ENCODE assay signal across 17 cellular contexts in the genomic region with DNA sequence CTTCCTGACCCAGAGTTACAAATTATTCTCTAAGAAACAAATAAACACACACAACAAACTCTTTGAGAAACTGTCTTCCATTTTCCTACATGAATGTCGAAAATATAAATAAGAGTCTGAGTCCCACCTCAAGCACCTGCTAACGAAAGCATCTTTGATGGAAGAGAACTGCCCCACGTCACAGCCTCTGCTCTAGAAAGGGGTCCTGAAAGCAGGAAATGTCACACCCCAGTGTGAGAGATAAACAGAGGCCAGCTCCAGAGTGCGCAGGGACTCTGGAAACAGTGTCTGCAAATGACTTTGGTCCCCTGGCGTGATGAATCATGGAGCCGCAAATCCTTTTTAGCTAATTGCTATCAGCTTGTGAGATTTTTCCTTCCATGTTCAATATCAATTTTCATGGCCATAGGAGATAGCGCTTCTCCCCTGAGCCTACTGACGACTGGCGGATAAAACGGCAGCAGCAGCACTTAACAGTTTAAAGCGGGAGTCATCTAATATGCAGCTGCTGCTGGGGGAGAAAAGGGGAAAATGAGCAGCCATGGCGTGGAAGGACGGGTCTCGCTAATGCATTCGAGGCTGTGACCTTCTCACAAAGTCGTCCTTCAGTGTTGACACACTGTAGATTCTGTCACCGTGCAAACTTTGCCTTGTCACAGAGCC.
DNase-seq lines count a peak whose midpoint lies in the region; ATAC-seq and TF ChIP-seq lines count a peak whose summit lies in the region.
"Had no signal": no experiment of that assay in that cellular context is flagged by ENCODE, and none has a peak within 500 bp of the region (broad histone marks: within the 10 kb centered on the region; RNA-seq: fewer than 3 reads in every experiment).

No MANE protein-coding gene starts in this region.

- H3K36me3 ChIP-seq in esophagus muscularis mucosa (no peaks in the 10 kb centered on the region), neural cell (ENCODE audit: insufficient read depth, low read length) (no peaks in the 10 kb centered on the region)
- H3K36me3 ChIP-seq: BLaER1, HAP-1 had no signal

- H3K9ac ChIP-seq in neural cell (ENCODE audit: low read length): peak overlapping the region; percentile 4
- H3K9ac ChIP-seq: BLaER1 had no signal

- H3K27ac ChIP-seq in esophagus muscularis mucosa (replicated peaks in 1 of 4) (no peak overlapping the region), neural cell (ENCODE audit: low read length) (peak overlapping the region; percentile 58)
- H3K27ac ChIP-seq: BLaER1, HL-60 had no signal

- TF ChIP-seq EP300 in esophagus muscularis mucosa (IDR thresholded peaks at IDR 0.05) (no peak), neural cell (conservative IDR thresholded peaks at IDR 0.05; ENCODE audit: poor library complexity, severe bottlenecking) (peak; percentile 59)

- no peak for TF ChIP-seq POLR2A in esophagus muscularis mucosa (IDR thresholded peaks at IDR 0.05; ENCODE audit: low read depth)

- TF ChIP-seq RAD21 in neural cell (conservative IDR thresholded peaks at IDR 0.05): peak; percentile 45

- peak overlapping the region; percentile 2 for H3K4me2 ChIP-seq in neural cell (ENCODE audit: low read length)
- H3K4me2 ChIP-seq: BLaER1 had no signal

- H3K9me2 ChIP-seq in neural cell (ENCODE audit: insufficient read depth, low read length): no peaks in the 10 kb centered on the region

- DNase-seq in NCI-H748 (lab: John Stamatoyannopoulos, UW; ENCODE audit: unreplicated experiment) (peak; percentile 72), NCI-H748 treated with DMSO at 0.1 percent for 48 hours (lab: John Stamatoyannopoulos, UW) (no peak), Daoy (ENCODE audit: low read depth) (peak; percentile 41), esophagus muscularis mucosa (ENCODE audit: extremely low spot score) (peak; percentile 86), NCI-H82 treated with DMSO at 0.1 percent for 48 hours (lab: John Stamatoyannopoulos, UW; ENCODE audit: unreplicated experiment) (no peak)
- DNase-seq: 8988T; CD4-positive, alpha-beta memory T cell; DMS79 treated with DMSO at 0.1 percent for 48 hours; EL; IMR-90 had no signal

- H3K9me3 ChIP-seq in esophagus muscularis mucosa: peaks cover 0 to 3% (median 0%) of the 10 kb centered on the region in 4 donors
- no peaks in the 10 kb centered on the region for H3K9me3 ChIP-seq in neural cell (ENCODE audit: low read length)
- H3K9me3 ChIP-seq: BLaER1, HAP-1 had no signal

- H3K27me3 ChIP-seq in esophagus muscularis mucosa: peaks cover 0 to 5% (median 0%) of the 10 kb centered on the region in 4 donors
- H3K27me3 ChIP-seq in neural cell (ENCODE audit: insufficient read depth, low read depth, low read length): no peaks in the 10 kb centered on the region
- H3K27me3 ChIP-seq: BLaER1 had no signal

- H3K4me3 ChIP-seq in esophagus muscularis mucosa: no peak overlapping the region
- peak overlapping the region; percentile 43 for H3K4me3 ChIP-seq in neural cell (ENCODE audit: low read length)
- H3K4me3 ChIP-seq: BLaER1, GM12878, HAP-1 had no signal

- ATAC-seq in HG03442 (IDR thresholded peaks at IDR 0.05; ENCODE audit: unreplicated experiment) (no peak), GM19467 (IDR thresholded peaks at IDR 0.05; ENCODE audit: unreplicated experiment) (no peak)
- ATAC-seq: GM12878 had no signal

- H3K4me1 ChIP-seq in esophagus muscularis mucosa: no peaks in the 10 kb centered on the region
- H3K4me1 ChIP-seq: HAP-1 had no signal

- intact Hi-C loops in esophagus muscularis mucosa (cut with DNase I): no loop called here

- H2AFZ ChIP-seq in neural cell (ENCODE audit: low read depth, low read length): no peak overlapping the region

- no peaks in the 10 kb centered on the region for H3F3A ChIP-seq in neural cell (ENCODE audit: insufficient read depth, low read length, poor library complexity, severe bottlenecking)

- WGBS in esophagus muscularis mucosa: 71% methylated on average over 17 of the region's 17 CpGs

- TF ChIP-seq CTCF in esophagus muscularis mucosa (IDR thresholded peaks at IDR 0.05) (no peak), neural cell (IDR thresholded peaks at IDR 0.05; ENCODE audit: poor library complexity, severe bottlenecking) (peak; percentile 39)

- H4K20me1 ChIP-seq in neural cell (ENCODE audit: insufficient read depth): no peaks in the 10 kb centered on the region
- H4K20me1 ChIP-seq: BLaER1 had no signal

- H3K79me2 ChIP-seq in neural cell (replicated peaks; ENCODE audit: insufficient read depth, low read length): no peaks in the 10 kb centered on the region

TF ChIP-seq in neural cell, 6 proteins besides CTCF, POLR2A, EP300 and RAD21:
- TF ChIP-seq POLR2AphosphoS5 (IDR thresholded peaks at IDR 0.05): peak; percentile 71
- TF ChIP-seq MXI1 (conservative IDR thresholded peaks at IDR 0.05; ENCODE audit: poor library complexity, severe bottlenecking): no peak
- TF ChIP-seq, protein P1, sequence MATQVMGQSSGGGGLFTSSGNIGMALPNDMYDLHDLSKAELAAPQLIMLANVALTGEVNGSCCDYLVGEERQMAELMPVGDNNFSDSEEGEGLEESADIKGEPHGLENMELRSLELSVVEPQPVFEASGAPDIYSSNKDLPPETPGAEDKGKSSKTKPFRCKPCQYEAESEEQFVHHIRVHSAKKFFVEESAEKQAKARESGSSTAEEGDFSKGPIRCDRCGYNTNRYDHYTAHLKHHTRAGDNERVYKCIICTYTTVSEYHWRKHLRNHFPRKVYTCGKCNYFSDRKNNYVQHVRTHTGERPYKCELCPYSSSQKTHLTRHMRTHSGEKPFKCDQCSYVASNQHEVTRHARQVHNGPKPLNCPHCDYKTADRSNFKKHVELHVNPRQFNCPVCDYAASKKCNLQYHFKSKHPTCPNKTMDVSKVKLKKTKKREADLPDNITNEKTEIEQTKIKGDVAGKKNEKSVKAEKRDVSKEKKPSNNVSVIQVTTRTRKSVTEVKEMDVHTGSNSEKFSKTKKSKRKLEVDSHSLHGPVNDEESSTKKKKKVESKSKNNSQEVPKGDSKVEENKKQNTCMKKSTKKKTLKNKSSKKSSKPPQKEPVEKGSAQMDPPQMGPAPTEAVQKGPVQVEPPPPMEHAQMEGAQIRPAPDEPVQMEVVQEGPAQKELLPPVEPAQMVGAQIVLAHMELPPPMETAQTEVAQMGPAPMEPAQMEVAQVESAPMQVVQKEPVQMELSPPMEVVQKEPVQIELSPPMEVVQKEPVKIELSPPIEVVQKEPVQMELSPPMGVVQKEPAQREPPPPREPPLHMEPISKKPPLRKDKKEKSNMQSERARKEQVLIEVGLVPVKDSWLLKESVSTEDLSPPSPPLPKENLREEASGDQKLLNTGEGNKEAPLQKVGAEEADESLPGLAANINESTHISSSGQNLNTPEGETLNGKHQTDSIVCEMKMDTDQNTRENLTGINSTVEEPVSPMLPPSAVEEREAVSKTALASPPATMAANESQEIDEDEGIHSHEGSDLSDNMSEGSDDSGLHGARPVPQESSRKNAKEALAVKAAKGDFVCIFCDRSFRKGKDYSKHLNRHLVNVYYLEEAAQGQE (IDR thresholded peaks at IDR 0.05; ENCODE audit: borderline replicate concordance): peak; percentile 81
- TF ChIP-seq SMC3 (conservative IDR thresholded peaks at IDR 0.05; ENCODE audit: poor library complexity): peak; percentile 54
- no peak for TF ChIP-seq EZH2 (IDR thresholded peaks at IDR 0.05; ENCODE audit: borderline replicate concordance, insufficient read depth, low read length, poor library complexity, severe bottlenecking)
- TF ChIP-seq TAF1 (IDR thresholded peaks at IDR 0.05; ENCODE audit: low read depth): no peak

Comparison
In these comparisons a context has a peak if more than half of its experiments do, and no peak if none do; other contexts are left out.
1. DNase-seq: peak in NCI-H748 (single experiment), Daoy (single experiment) and esophagus muscularis mucosa (single experiment); none in NCI-H748 treated with DMSO at 0.1 percent for 48 hours (single experiment) and NCI-H82 treated with DMSO at 0.1 percent for 48 hours (single experiment).